ENCODE assay signal across 11 cellular contexts in genomic region chr4:3485011-3485881, GRCh38. TPM values are rescaled to one million over a fixed set of nuclear protein-coding genes. Genes with fewer than 3 reads are reported as not detected.
DNase-seq lines count a peak whose midpoint lies in the region; ATAC-seq, FAIRE-seq and TF ChIP-seq lines count a peak whose summit lies in the region.
"Had no signal": no experiment of that assay in that cellular context is flagged by ENCODE, and none has a peak within 500 bp of the region (broad histone marks: within the 10 kb centered on the region; RNA-seq: fewer than 3 reads in every experiment).

No MANE protein-coding gene starts in this region.

- H3K9me3 Mint-ChIP-seq in naive thymus-derived CD4-positive, alpha-beta T cell: peaks cover 0 to 2% (median 0%) of the 10 kb centered on the region in 11 donors

- H3K27ac ChIP-seq in naive thymus-derived CD4-positive, alpha-beta T cell (ENCODE audit: low read depth, low read length): no peak overlapping the region

- H3K36me3 Mint-ChIP-seq in naive thymus-derived CD4-positive, alpha-beta T cell: no peaks in the 10 kb centered on the region

- CTCF ChIA-PET in naive thymus-derived CD4-positive, alpha-beta T cell (lab: Charles Lee): interaction anchor here (0.6 kb wide), 1 partner anchor 23 kb away, joined by 3 read pairs; no protein-coding TSS in a partner anchor

- peak overlapping the region in 2 of 10 donors; percentile 52 to 62 for H3K4me3 Mint-ChIP-seq in naive thymus-derived CD4-positive, alpha-beta T cell

- no peaks in the 10 kb centered on the region for H3K9me3 ChIP-seq in naive thymus-derived CD4-positive, alpha-beta T cell (ENCODE audit: control insufficient read depth in 2 of 3, low read length in 3 of 3)

- H3K4me1 ChIP-seq in naive thymus-derived CD4-positive, alpha-beta T cell (ENCODE audit: control insufficient read depth in 2 of 2, insufficient read depth in 2 of 2, low read length in 2 of 2): no peaks in the 10 kb centered on the region

- intact Hi-C loops in naive thymus-derived CD4-positive, alpha-beta T cell (cut with micrococcal nuclease): no loop called here

- H3K27me3 ChIP-seq in bronchial epithelial cell (ENCODE audit: control insufficient read depth, insufficient read depth, low read length): no peaks in the 10 kb centered on the region
- no peaks in the 10 kb centered on the region for H3K27me3 ChIP-seq in naive thymus-derived CD4-positive, alpha-beta T cell (ENCODE audit: control insufficient read depth in 2 of 2, insufficient read depth in 2 of 2, low read length in 2 of 2)

- no peak overlapping the region for H3K27ac Mint-ChIP-seq in naive thymus-derived CD4-positive, alpha-beta T cell

- POLR2A ChIA-PET in naive thymus-derived CD4-positive, alpha-beta T cell (lab: Charles Lee): no interaction called here

- H3K27me3 Mint-ChIP-seq in naive thymus-derived CD4-positive, alpha-beta T cell: peaks cover 3 to 44% (median 18%) of the 10 kb centered on the region in 5 donors

- peak overlapping the region; percentile 37 for H3K4me3 ChIP-seq in bronchial epithelial cell (ENCODE audit: low read depth, low read length)
- no peak overlapping the region for H3K4me3 ChIP-seq in naive thymus-derived CD4-positive, alpha-beta T cell (ENCODE audit: low read length)
- H3K4me3 ChIP-seq: skin epidermis had no signal

- peak; percentile 71 for DNase-seq in CMK (ENCODE audit: low read depth)
- peak; percentile 19 for DNase-seq in KG1 (lab: John Stamatoyannopoulos, UW)
- no peak for DNase-seq in bronchial epithelial cell (ENCODE audit: low read depth)
- no peak for DNase-seq in naive thymus-derived CD4-positive, alpha-beta T cell
- no peak for DNase-seq in T1000 (lab: John Stamatoyannopoulos, UW)
- DNase-seq in occipital lobe (lab: John Stamatoyannopoulos, UW): no peak
- DNase-seq: NCI-H1694 treated with DMSO at 0.1 percent for 48 hours had no signal

- FAIRE-seq in bronchial epithelial cell (lab: Jason Lieb, UNC): no peak

- H3K4me1 Mint-ChIP-seq in naive thymus-derived CD4-positive, alpha-beta T cell: peaks cover 0 to 7% (median 0%) of the 10 kb centered on the region in 7 donors

- peak; percentile 12 for ATAC-seq in naive thymus-derived CD4-positive, alpha-beta T cell
- ATAC-seq in GM19467 (IDR thresholded peaks at IDR 0.05; ENCODE audit: unreplicated experiment): no peak
- ATAC-seq in HG03139 (IDR thresholded peaks at IDR 0.05; ENCODE audit: unreplicated experiment): no peak

- no peak for TF ChIP-seq CTCF in bronchial epithelial cell (IDR thresholded peaks at IDR 0.05; ENCODE audit: insufficient read depth, low read length, severe bottlenecking)

- H3K36me3 ChIP-seq in bronchial epithelial cell (ENCODE audit: control insufficient read depth, insufficient read depth, low read length): no peaks in the 10 kb centered on the region
- H3K36me3 ChIP-seq in naive thymus-derived CD4-positive, alpha-beta T cell (ENCODE audit: control insufficient read depth in 2 of 3, insufficient read depth in 3 of 3, low read length in 3 of 3): no peaks in the 10 kb centered on the region

RNA-seq across cellular contexts. Expression of gene DOK7, which starts 22.1 kb away (rescaled TPM):
- 1.0 and 4.2 TPM in 2 replicates for total RNA-seq in bronchial epithelial cell
- not detected for total RNA-seq in naive thymus-derived CD4-positive, alpha-beta T cell
- polyA plus RNA-seq in naive thymus-derived CD4-positive, alpha-beta T cell: not detected
- not detected for total RNA-seq in occipital lobe
- total RNA-seq: SK-MEL-5 had no signal

RNA-seq across cellular contexts. Expression of gene HGFAC, which starts 43.5 kb away (rescaled TPM):
- not detected in 2 replicates for total RNA-seq in bronchial epithelial cell
- under 1 TPM in 2 of 5 experiments, not detected in 3; 0.54 to 0.82 TPM for total RNA-seq in naive thymus-derived CD4-positive, alpha-beta T cell
- not detected for polyA plus RNA-seq in naive thymus-derived CD4-positive, alpha-beta T cell
- 1.2 TPM for total RNA-seq in occipital lobe
- total RNA-seq: SK-MEL-5 had no signal

RNA-seq across cellular contexts. Expression of gene LRPAP1, which starts 47.0 kb away (rescaled TPM):
- 53.7 and 106 TPM in 2 replicates for total RNA-seq in bronchial epithelial cell
- 10 to 100 TPM; 65.2 to 88.6 (median 79.4) TPM for total RNA-seq in naive thymus-derived CD4-positive, alpha-beta T cell
- 100 to 1,000 TPM; 103 to 126 TPM for polyA plus RNA-seq in naive thymus-derived CD4-positive, alpha-beta T cell
- 12.6 TPM for total RNA-seq in occipital lobe

Comparison
In these comparisons a context has a peak if more than half of its experiments do, and no peak if none do; other contexts are left out.
1. DNase-seq: peak in CMK (single experiment) and KG1 (single experiment); none in bronchial epithelial cell (single experiment), naive thymus-derived CD4-positive, alpha-beta T cell (0 of 9), T1000 (single experiment) and occipital lobe (single experiment).